Comparison of ENCODE assay signal across 9 cellular contexts in the genomic region with DNA sequence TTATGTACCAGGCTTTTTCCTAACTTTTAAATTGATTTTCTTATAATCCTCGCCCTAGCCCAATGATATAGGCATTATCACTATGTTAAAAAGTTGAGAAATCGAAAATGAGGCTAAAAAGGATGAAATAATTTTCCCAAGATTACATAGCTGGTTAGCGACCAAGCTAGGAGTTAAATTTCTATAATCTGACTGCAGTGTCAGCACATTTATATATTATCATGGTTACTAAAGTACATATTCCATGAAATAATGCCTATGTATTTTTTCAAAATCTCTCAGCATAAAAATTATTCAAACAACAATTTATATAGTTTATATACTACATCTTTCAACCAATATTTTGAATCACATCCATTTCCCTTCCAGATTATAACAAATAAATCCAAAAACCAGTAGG.
"Had no signal": no experiment of that assay in that cellular context is flagged by ENCODE, and none has a peak within 500 bp of the region (broad histone marks: within the 10 kb centered on the region; RNA-seq: fewer than 3 reads in every experiment).

No MANE protein-coding gene starts in this region.

- H3K4me3 Mint-ChIP-seq: HFFc6 had no signal

- ATAC-seq: HCT116 had no signal

- H3K4me2 ChIP-seq: KMS-11 had no signal

- H3K27ac Mint-ChIP-seq: HFFc6 had no signal

- DNase-seq: GM23248, GOT3, H7, HFFc6, KBM-7 had no signal

- FAIRE-seq: HTR-8/SVneo had no signal

- H3K9ac ChIP-seq: GM23248, KMS-11 had no signal

- H3K9me3 Mint-ChIP-seq: HFFc6 had no signal

- H3K4me3 ChIP-seq: GM23248, HAP-1 had no signal

- H3K9me3 ChIP-seq: HAP-1 had no signal

- H2AFZ ChIP-seq: GM23248 had no signal

- H3K27ac ChIP-seq: GM23248, KMS-11 had no signal

- H3K36me3 ChIP-seq: HAP-1 had no signal

- H3K4me1 ChIP-seq: HAP-1 had no signal
